9 cellular contexts compared by ENCODE assay signal in genomic region chr11:131888230-131888826, GRCh38.
A peak's percentile ranks its signal among the peaks of the same experiment; 100 is the strongest.
DNase-seq lines count a peak whose midpoint lies in the region; ATAC-seq and TF ChIP-seq lines count a peak whose summit lies in the region.
"Had no signal": no experiment of that assay in that cellular context is flagged by ENCODE, and none has a peak within 500 bp of the region (broad histone marks: within the 10 kb centered on the region; RNA-seq: fewer than 3 reads in every experiment).

No MANE protein-coding gene starts in this region.

- no peaks in the 10 kb centered on the region for H3K27me3 Mint-ChIP-seq in endothelial cell (ENCODE audit: unreplicated experiment)

- no peaks in the 10 kb centered on the region for H3K9me3 ChIP-seq in MG63
- H3K9me3 ChIP-seq in neural cell (ENCODE audit: low read length) = no peaks in the 10 kb centered on the region
- H3K9me3 ChIP-seq in body of pancreas = no peaks in the 10 kb centered on the region

- TF ChIP-seq CTCF in endothelial cell (IDR thresholded peaks at IDR 0.05; ENCODE audit: unreplicated experiment) = no peak
- TF ChIP-seq CTCF in neural cell (IDR thresholded peaks at IDR 0.05; ENCODE audit: poor library complexity, severe bottlenecking) = no peak
- TF ChIP-seq CTCF in body of pancreas (IDR thresholded peaks at IDR 0.05) = no peak

- TF ChIP-seq RAD21 in neural cell (conservative IDR thresholded peaks at IDR 0.05) = no peak

- H3K9me2 ChIP-seq in neural cell (ENCODE audit: insufficient read depth, low read length) = no peaks in the 10 kb centered on the region

- H3K27ac Mint-ChIP-seq in endothelial cell (ENCODE audit: unreplicated experiment) = peak overlapping the region; percentile 62

- no peak for TF ChIP-seq POLR2A in body of pancreas (IDR thresholded peaks at IDR 0.05)

- no peak overlapping the region for H2AFZ ChIP-seq in neural cell (ENCODE audit: low read depth, low read length)

- H3F3A ChIP-seq in neural cell (ENCODE audit: insufficient read depth, low read length, poor library complexity, severe bottlenecking) = peaks cover 3% of the 10 kb centered on the region

- H3K4me3 ChIP-seq in MG63 (peak overlapping the region; percentile 18), neural cell (ENCODE audit: low read length) (no peak overlapping the region), body of pancreas (no peak overlapping the region)

- H3K4me1 Mint-ChIP-seq in endothelial cell (ENCODE audit: unreplicated experiment) = peaks cover 14% of the 10 kb centered on the region

- no peaks in the 10 kb centered on the region for H4K20me1 ChIP-seq in neural cell (ENCODE audit: insufficient read depth)

- H3K9ac ChIP-seq in neural cell (ENCODE audit: low read length) = peak overlapping the region; percentile 57

- H3K27me3 ChIP-seq in MG63 (no peaks in the 10 kb centered on the region), neural cell (ENCODE audit: insufficient read depth, low read depth, low read length) (no peaks in the 10 kb centered on the region), body of pancreas (no peaks in the 10 kb centered on the region)

- H3K36me3 Mint-ChIP-seq in endothelial cell (ENCODE audit: low read depth, unreplicated experiment) = no peaks in the 10 kb centered on the region

- intact Hi-C loops in body of pancreas (cut with DNase I) = no loop called here

- H3K79me2 ChIP-seq in neural cell (replicated peaks; ENCODE audit: insufficient read depth, low read length) = no peaks in the 10 kb centered on the region

- no peak for ATAC-seq in body of pancreas

- DNase-seq in AG20443 (ENCODE audit: low spot score) (peak; percentile 75), MG63 (peak; percentile 70), endothelial cell (ENCODE audit: low spot score) (no peak), body of pancreas (no peak), SIG-M5 (lab: John Stamatoyannopoulos, UW) (no peak)
- no peak for DNase-seq in effector CD8-positive, alpha-beta T cell (lab: John Stamatoyannopoulos, UW)
- no peak for DNase-seq in activated naive CD4-positive, alpha-beta T cell treated with Interleukin-2 at 50 U/mL for 16 hours
- DNase-seq: NCI-H1436 treated with DMSO at 0.1 percent for 48 hours had no signal

- H3K36me3 ChIP-seq in MG63 (no peaks in the 10 kb centered on the region), neural cell (ENCODE audit: insufficient read depth, low read length) (no peaks in the 10 kb centered on the region), body of pancreas (replicated peaks in 1 of 2; ENCODE audit: insufficient read depth in 1 of 2, low read depth in 2 of 2) (no peaks in the 10 kb centered on the region)

- H3K27ac ChIP-seq in neural cell (ENCODE audit: low read length) (peak overlapping the region; percentile 85), body of pancreas (no peak overlapping the region)

- H3K4me2 ChIP-seq in neural cell (ENCODE audit: low read length) = peak overlapping the region; percentile 43

- H3K4me3 Mint-ChIP-seq in endothelial cell (ENCODE audit: unreplicated experiment) = no peak overlapping the region

- no peaks in the 10 kb centered on the region for H3K9me3 Mint-ChIP-seq in endothelial cell (ENCODE audit: unreplicated experiment)

- H3K4me1 ChIP-seq in body of pancreas = no peaks in the 10 kb centered on the region

- WGBS in body of pancreas, 2 donors = 69 to 78% methylated on average over 13 of the region's 13 CpGs

- TF ChIP-seq EP300 in neural cell (conservative IDR thresholded peaks at IDR 0.05; ENCODE audit: poor library complexity, severe bottlenecking) = no peak

TF ChIP-seq in neural cell, 6 proteins besides CTCF, POLR2A, EP300 and RAD21:
- TF ChIP-seq SMC3 (conservative IDR thresholded peaks at IDR 0.05; ENCODE audit: poor library complexity) = no peak
- TF ChIP-seq REST (IDR thresholded peaks at IDR 0.05; ENCODE audit: borderline replicate concordance) = no peak
- no peak for TF ChIP-seq EZH2 (IDR thresholded peaks at IDR 0.05; ENCODE audit: borderline replicate concordance, insufficient read depth, low read length, poor library complexity, severe bottlenecking)
- TF ChIP-seq TAF1 (IDR thresholded peaks at IDR 0.05; ENCODE audit: low read depth) = no peak
- no peak for TF ChIP-seq MXI1 (conservative IDR thresholded peaks at IDR 0.05; ENCODE audit: poor library complexity, severe bottlenecking)
- TF ChIP-seq POLR2AphosphoS5 (IDR thresholded peaks at IDR 0.05) = no peak

Comparison
In these comparisons a context has a peak if more than half of its experiments do, and no peak if none do; other contexts are left out.
1. DNase-seq: peak in AG20443 (single experiment) and MG63 (single experiment); none in endothelial cell (single experiment), effector CD8-positive, alpha-beta T cell (single experiment), body of pancreas (0 of 4), SIG-M5 (single experiment) and activated naive CD4-positive, alpha-beta T cell treated with Interleukin-2 at 50 U/mL for 16 hours (single experiment).